In the genomic region with DNA sequence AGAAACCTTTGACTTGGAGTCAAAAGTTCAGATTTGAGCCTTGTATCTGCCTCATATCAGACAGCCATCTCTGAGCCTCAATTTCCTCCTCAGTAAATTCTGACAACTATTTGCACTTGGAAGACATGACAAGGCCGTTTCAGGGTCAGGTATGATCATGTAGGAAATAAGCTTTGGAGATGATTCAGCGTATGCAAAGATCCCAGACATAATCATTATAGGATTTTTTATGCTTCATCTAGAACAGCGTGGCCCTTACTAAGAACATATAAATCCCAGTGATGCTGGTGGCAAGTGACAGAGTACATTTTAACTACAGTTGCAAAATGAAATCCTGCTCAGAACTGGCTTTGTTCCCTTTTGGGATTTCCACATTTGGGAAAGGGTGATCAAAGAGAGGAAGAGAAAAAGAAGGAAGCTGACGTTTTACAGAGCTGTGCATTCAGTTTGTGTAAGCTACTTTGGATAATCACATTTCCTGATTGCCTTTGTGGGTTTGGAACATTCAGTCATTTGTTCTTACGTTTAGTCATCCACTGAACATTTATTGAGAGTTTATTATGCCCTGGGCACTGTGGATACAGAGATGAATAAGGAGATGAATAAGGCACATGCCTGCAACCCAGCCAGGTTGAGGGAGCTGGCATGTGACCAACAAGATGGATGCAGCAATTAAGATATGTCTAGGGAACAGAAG, we compare ENCODE assay signal across 27 cellular contexts.
DNase-seq lines count a peak whose midpoint lies in the region; ATAC-seq and TF ChIP-seq lines count a peak whose summit lies in the region.
"Had no signal": no experiment of that assay in that cellular context is flagged by ENCODE, and none has a peak within 500 bp of the region (broad histone marks: within the 10 kb centered on the region; RNA-seq: fewer than 3 reads in every experiment).

No MANE protein-coding gene starts in this region.

- peaks cover 16% of the 10 kb centered on the region for H3K27me3 Mint-ChIP-seq in stimulated activated naive CD8-positive, alpha-beta T cell treated with anti-CD3 and anti-CD28 coated beads, Interleukin-15, amount 100 ng/mL, for 72 hours
- H3K27me3 Mint-ChIP-seq in effector memory CD8-positive, alpha-beta T cell: peaks cover 14 to 19% of the 10 kb centered on the region in 2 donors
- H3K27me3 Mint-ChIP-seq: IgD-negative memory B cell had no signal

- TF ChIP-seq CTCF in astrocyte of the spinal cord (IDR thresholded peaks at IDR 0.05; ENCODE audit: low read depth, low read length): no peak

- H3K36me3 Mint-ChIP-seq in effector memory CD8-positive, alpha-beta T cell (ENCODE audit: insufficient read depth): no peaks in the 10 kb centered on the region
- H3K36me3 Mint-ChIP-seq: IgD-negative memory B cell; naive B cell; stimulated activated naive B cell treated with anti-CD40 and anti-IgM and Interleukin-4, amounts not matched to agents 10 μg/mL and 1 μg/mL and 100 μg/mL, for 72 hours had no signal

- H3K27ac Mint-ChIP-seq in stimulated activated naive CD8-positive, alpha-beta T cell treated with anti-CD3 and anti-CD28 coated beads, Interleukin-15, amount 100 ng/mL, for 72 hours: no peak overlapping the region
- H3K27ac Mint-ChIP-seq in effector memory CD8-positive, alpha-beta T cell: no peak overlapping the region
- H3K27ac Mint-ChIP-seq: activated CD8-positive, alpha-beta T cell treated with anti-CD3 and anti-CD28 coated beads for 36 hours; naive B cell; stimulated activated naive B cell treated with anti-CD40 and anti-IgM and Interleukin-4, amounts not matched to agents 10 μg/mL and 1 μg/mL and 100 μg/mL, for 72 hours; T-helper 2 cell treated with Interferon-gamma antibody and Interleukin-4, amounts not matched to agents 5 μg/mL and 100 μg/mL, for 36 hours had no signal

- no peak overlapping the region for H3K4me3 Mint-ChIP-seq in stimulated activated naive CD8-positive, alpha-beta T cell treated with anti-CD3 and anti-CD28 coated beads, Interleukin-15, amount 100 ng/mL, for 72 hours
- no peak overlapping the region for H3K4me3 Mint-ChIP-seq in effector memory CD8-positive, alpha-beta T cell
- H3K4me3 Mint-ChIP-seq: activated CD8-positive, alpha-beta T cell treated with anti-CD3 and anti-CD28 coated beads for 36 hours; activated T-cell treated with anti-CD3 and anti-CD28 coated beads, Interleukin-2, amount 50 U/mL, for 4 hours; IgD-negative memory B cell; naive B cell; stimulated activated naive B cell treated with anti-CD40 and anti-IgM and Interleukin-4, amounts not matched to agents 10 μg/mL and 1 μg/mL and 100 μg/mL, for 72 hours; T-helper 2 cell treated with Interferon-gamma antibody and Interleukin-4, amounts not matched to agents 5 μg/mL and 100 μg/mL, for 36 hours had no signal

- H3K4me1 Mint-ChIP-seq in stimulated activated naive CD8-positive, alpha-beta T cell treated with anti-CD3 and anti-CD28 coated beads, Interleukin-15, amount 100 ng/mL, for 72 hours: no peaks in the 10 kb centered on the region
- no peaks in the 10 kb centered on the region for H3K4me1 Mint-ChIP-seq in effector memory CD8-positive, alpha-beta T cell (ENCODE audit: low read depth in 2 of 2)
- H3K4me1 Mint-ChIP-seq: IgD-negative memory B cell; naive B cell; stimulated activated naive B cell treated with anti-CD40 and anti-IgM and Interleukin-4, amounts not matched to agents 10 μg/mL and 1 μg/mL and 100 μg/mL, for 72 hours had no signal

- in situ Hi-C loops in astrocyte of the spinal cord (cut with HindIII; ENCODE audit: low sequenced_read_pairs): no loop called here

- no peak overlapping the region for H3K4me3 ChIP-seq in astrocyte of the spinal cord (ENCODE audit: low read depth, low read length)
- H3K4me3 ChIP-seq: sigmoid colon, tibial artery had no signal

- ATAC-seq in stimulated activated naive CD8-positive, alpha-beta T cell treated with anti-CD3 and anti-CD28 coated beads, Interleukin-15, amount 100 ng/mL, for 72 hours: no peak
- ATAC-seq in HG03175 (IDR thresholded peaks at IDR 0.05; ENCODE audit: unreplicated experiment): no peak
- ATAC-seq in effector memory CD8-positive, alpha-beta T cell (replicated peaks): no peak
- ATAC-seq: activated CD8-positive, alpha-beta T cell treated with anti-CD3 and anti-CD28 coated beads for 36 hours; activated T-cell treated with anti-CD3 and anti-CD28 coated beads, Interleukin-2, amount 50 U/mL, for 4 hours; Panc1; stimulated activated naive B cell treated with anti-CD40 and anti-IgM and Interleukin-4, amounts not matched to agents 10 μg/mL and 1 μg/mL and 100 μg/mL, for 72 hours had no signal

- DNase-seq in EH (ENCODE audit: low read depth): peak; percentile 5
- peak; percentile 73 for DNase-seq in NCI-H69 (lab: John Stamatoyannopoulos, UW)
- DNase-seq in astrocyte of the spinal cord (ENCODE audit: low read depth, low spot score): peak; percentile 72
- peak; percentile 2 for DNase-seq in glomerular visceral epithelial cell (ENCODE audit: extremely low spot score)
- no peak for DNase-seq in stimulated activated naive CD8-positive, alpha-beta T cell treated with anti-CD3 and anti-CD28 coated beads, Interleukin-15, amount 100 ng/mL, for 72 hours
- no peak for DNase-seq in effector memory CD8-positive, alpha-beta T cell
- no peak for DNase-seq in NCI-H1105 (lab: John Stamatoyannopoulos, UW)
- DNase-seq: activated CD4-positive, CD25-positive, alpha-beta regulatory T cell; activated CD8-positive, alpha-beta T cell treated with anti-CD3 and anti-CD28 coated beads for 36 hours; activated naive CD4-positive, alpha-beta T cell treated with anti-CD3 and anti-CD28 coated beads, Interleukin-2, amount 50 U/mL, for 16 hours; activated T-cell treated with anti-CD3 and anti-CD28 coated beads, Interleukin-2, amount 50 U/mL, for 4 hours; C1 segment of cervical spinal cord; effector memory CD4-positive, alpha-beta T cell; kidney; mesenchymal stem cell; naive B cell; NCI-H1694; NCI-H2227 treated with DMSO at 0.1 percent for 48 hours; sigmoid colon; SK-N-SH; stimulated activated CD4-positive, alpha-beta T cell treated with anti-CD3 and anti-CD28 coated beads, Interleukin-1b, Interleukin-23, amount 100 ng/mL, for 48 hours; stimulated activated naive B cell treated with anti-CD40 and anti-IgM and Interleukin-4, amounts not matched to agents 10 μg/mL and 1 μg/mL and 100 μg/mL, for 72 hours; tibial artery had no signal

- no peaks in the 10 kb centered on the region for H3K9me3 Mint-ChIP-seq in stimulated activated naive CD8-positive, alpha-beta T cell treated with anti-CD3 and anti-CD28 coated beads, Interleukin-15, amount 100 ng/mL, for 72 hours
- peaks cover 0 to 1% of the 10 kb centered on the region in 2 donors for H3K9me3 Mint-ChIP-seq in effector memory CD8-positive, alpha-beta T cell
- H3K9me3 Mint-ChIP-seq: activated CD8-positive, alpha-beta T cell treated with anti-CD3 and anti-CD28 coated beads for 36 hours; activated T-cell treated with anti-CD3 and anti-CD28 coated beads, Interleukin-2, amount 50 U/mL, for 4 hours; stimulated activated naive B cell treated with anti-CD40 and anti-IgM and Interleukin-4, amounts not matched to agents 10 μg/mL and 1 μg/mL and 100 μg/mL, for 72 hours; T-helper 2 cell treated with Interferon-gamma antibody and Interleukin-4, amounts not matched to agents 5 μg/mL and 100 μg/mL, for 36 hours had no signal

Comparison
In these comparisons a context has a peak if more than half of its experiments do, and no peak if none do; other contexts are left out.
1. DNase-seq: peak in EH (single experiment), NCI-H69 (single experiment), astrocyte of the spinal cord (single experiment) and glomerular visceral epithelial cell (single experiment); none in stimulated activated naive CD8-positive, alpha-beta T cell treated with anti-CD3 and anti-CD28 coated beads, Interleukin-15, amount 100 ng/mL, for 72 hours (0 of 2), effector memory CD8-positive, alpha-beta T cell (0 of 3) and NCI-H1105 (single experiment).